ENCODE assay signal across 27 cellular contexts in the genomic region with DNA sequence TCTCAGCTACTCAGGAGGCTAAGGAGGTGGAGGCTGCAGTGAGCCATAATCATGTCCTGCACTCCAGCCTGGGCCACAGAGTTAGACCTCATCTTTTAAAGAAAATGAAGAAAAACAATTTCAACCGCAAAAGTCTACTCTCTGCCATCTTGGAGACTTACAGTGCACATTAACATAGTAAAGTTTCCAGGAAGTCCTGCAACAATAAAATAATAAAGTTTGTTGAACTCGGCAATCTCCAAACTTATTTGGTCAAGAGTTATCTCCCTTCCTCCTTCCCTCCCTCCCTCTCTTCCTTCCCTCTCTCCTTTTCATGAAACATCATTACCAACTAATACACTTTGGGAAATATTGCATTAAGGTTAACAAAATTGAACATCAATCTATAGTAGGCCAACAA.
"Had no signal": no experiment of that assay in that cellular context is flagged by ENCODE, and none has a peak within 500 bp of the region (broad histone marks: within the 10 kb centered on the region; RNA-seq: fewer than 3 reads in every experiment).

No MANE protein-coding gene starts in this region.

- H3K27ac ChIP-seq: left lung, lower lobe of right lung, neural progenitor cell, neutrophil, parathyroid adenoma, right atrium auricular region, right lobe of liver, testis, tibial nerve, uterus had no signal

- H3K9me3 ChIP-seq: left lung, lower lobe of right lung, neutrophil, right atrium auricular region, right lobe of liver, testis, tibial nerve, uterus had no signal

- H3K4me2 ChIP-seq: neural progenitor cell, smooth muscle cell had no signal

- H3K9ac ChIP-seq: neural progenitor cell, parathyroid adenoma had no signal

- H3K27me3 ChIP-seq: left lung, neural progenitor cell, neutrophil, right atrium auricular region, right lobe of liver, testis, tibial nerve, uterus had no signal

- H2AFZ ChIP-seq: neural progenitor cell, parathyroid adenoma had no signal

- DNase-seq: hypothalamus; islet precursor cell; left lung; lower lobe of right lung; mammary epithelial cell; mesenchymal stem cell; naive B cell; natural killer cell; nephron progenitor cell; occipital lobe; right lobe of liver; stimulated activated CD4-positive, alpha-beta T cell treated with anti-CD3 and anti-CD28 coated beads, Interleukin-1b, Interleukin-23, amount 100 ng/mL, for 48 hours; stimulated activated CD4-positive, alpha-beta T cell treated with anti-CD3 and anti-CD28 coated beads, Interleukin-2, amount 100 ng/mL, for 48 hours; stimulated activated CD4-positive, alpha-beta T cell treated with anti-CD3 and anti-CD28 coated beads, Interleukin-4, amount 100 ng/mL, for 4 hours; stimulated activated CD8-positive, alpha-beta memory T cell treated with anti-CD3 and anti-CD28 coated beads, Interleukin-4, amount 100 ng/mL, for 48 hours; stimulated activated naive CD4-positive, alpha-beta T cell treated with Interleukin-2 at 50 U/mL for 16 hours; stimulated activated naive CD8-positive, alpha-beta T cell treated with anti-CD3 and anti-CD28 coated beads, Interleukin-15, amount 100 ng/mL, for 72 hours; substantia nigra; testis; uterus had no signal

- H3K4me3 ChIP-seq: left lung, lower lobe of right lung, neural progenitor cell, right atrium auricular region, right lobe of liver, smooth muscle cell, testis, tibial nerve, uterus had no signal

- H3K36me3 ChIP-seq: left lung, lower lobe of right lung, neural progenitor cell, neutrophil, right atrium auricular region, right lobe of liver, tibial nerve, uterus had no signal

- ATAC-seq: left lung; lower lobe of right lung; natural killer cell; right lobe of liver; stimulated activated memory B cell treated with anti-CD40 and anti-IgM and Interleukin-4, amounts not matched to agents 10 μg/mL and 1 μg/mL and 100 μg/mL, for 72 hours; stimulated activated naive CD8-positive, alpha-beta T cell treated with anti-CD3 and anti-CD28 coated beads, Interleukin-15, amount 100 ng/mL, for 72 hours had no signal

- H3K79me2 ChIP-seq: parathyroid adenoma had no signal

- H3K4me1 ChIP-seq: left lung, parathyroid adenoma, right atrium auricular region, right lobe of liver, testis, uterus had no signal
